ENCODE assay signal across 1 cellular context in the genomic region with DNA sequence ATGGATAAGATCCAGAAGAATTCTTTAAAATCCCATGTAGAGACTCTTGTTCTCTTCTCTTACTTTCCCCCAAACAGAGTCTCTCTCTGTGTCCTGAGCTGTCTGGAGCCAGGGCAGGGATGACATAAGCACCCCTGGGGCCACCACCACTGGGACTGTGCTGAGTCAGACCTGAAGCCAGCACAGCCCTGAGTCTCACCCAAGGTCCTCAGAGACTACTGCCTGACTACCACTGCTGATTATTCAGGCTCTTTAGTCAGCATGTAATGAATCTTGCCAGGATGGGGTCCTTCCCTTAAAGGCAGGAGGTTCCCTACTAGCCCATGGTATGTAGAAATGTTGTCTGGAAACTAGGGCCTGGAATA.
TF ChIP-seq lines count a peak whose summit lies in the region.

No MANE protein-coding gene starts in this region.

TF ChIP-seq in HepG2, 621 proteins besides CTCF, POLR2A, EP300 and RAD21:
- TF ChIP-seq, protein P1, sequence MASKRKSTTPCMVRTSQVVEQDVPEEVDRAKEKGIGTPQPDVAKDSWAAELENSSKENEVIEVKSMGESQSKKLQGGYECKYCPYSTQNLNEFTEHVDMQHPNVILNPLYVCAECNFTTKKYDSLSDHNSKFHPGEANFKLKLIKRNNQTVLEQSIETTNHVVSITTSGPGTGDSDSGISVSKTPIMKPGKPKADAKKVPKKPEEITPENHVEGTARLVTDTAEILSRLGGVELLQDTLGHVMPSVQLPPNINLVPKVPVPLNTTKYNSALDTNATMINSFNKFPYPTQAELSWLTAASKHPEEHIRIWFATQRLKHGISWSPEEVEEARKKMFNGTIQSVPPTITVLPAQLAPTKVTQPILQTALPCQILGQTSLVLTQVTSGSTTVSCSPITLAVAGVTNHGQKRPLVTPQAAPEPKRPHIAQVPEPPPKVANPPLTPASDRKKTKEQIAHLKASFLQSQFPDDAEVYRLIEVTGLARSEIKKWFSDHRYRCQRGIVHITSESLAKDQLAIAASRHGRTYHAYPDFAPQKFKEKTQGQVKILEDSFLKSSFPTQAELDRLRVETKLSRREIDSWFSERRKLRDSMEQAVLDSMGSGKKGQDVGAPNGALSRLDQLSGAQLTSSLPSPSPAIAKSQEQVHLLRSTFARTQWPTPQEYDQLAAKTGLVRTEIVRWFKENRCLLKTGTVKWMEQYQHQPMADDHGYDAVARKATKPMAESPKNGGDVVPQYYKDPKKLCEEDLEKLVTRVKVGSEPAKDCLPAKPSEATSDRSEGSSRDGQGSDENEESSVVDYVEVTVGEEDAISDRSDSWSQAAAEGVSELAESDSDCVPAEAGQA (IDR thresholded peaks at IDR 0.05; ENCODE audit: low read depth) = no peak
- TF ChIP-seq, protein P1 (CRISPR knock-in tag; IDR thresholded peaks at IDR 0.05; ENCODE audit: borderline replicate concordance) = no peak
- TF ChIP-seq ZNF713 (CRISPR knock-in tag; IDR thresholded peaks at IDR 0.05) = no peak
- no peak for TF ChIP-seq JDP2 (CRISPR knock-in tag; IDR thresholded peaks at IDR 0.05; ENCODE audit: borderline replicate concordance)
- TF ChIP-seq KLF13 (CRISPR knock-in tag; IDR thresholded peaks at IDR 0.05) = no peak
- no peak for TF ChIP-seq NFYC (CRISPR knock-in tag; IDR thresholded peaks at IDR 0.05)
- TF ChIP-seq CHD4 (IDR thresholded peaks at IDR 0.05; ENCODE audit: borderline replicate concordance, low read length) = no peak
- no peak for TF ChIP-seq POGZ (CRISPR knock-in tag; IDR thresholded peaks at IDR 0.05)
- TF ChIP-seq NFE2 (CRISPR knock-in tag; IDR thresholded peaks at IDR 0.05) = no peak
- TF ChIP-seq ARID2 (CRISPR knock-in tag; IDR thresholded peaks at IDR 0.05; ENCODE audit: borderline replicate concordance) = no peak
- no peak for TF ChIP-seq POLR2AphosphoS5 (IDR thresholded peaks at IDR 0.05; ENCODE audit: low read depth, low read length)
- TF ChIP-seq ZNF256 (CRISPR knock-in tag; conservative IDR thresholded peaks at IDR 0.05) = no peak
- no peak for TF ChIP-seq SPEN (CRISPR knock-in tag; IDR thresholded peaks at IDR 0.05; ENCODE audit: low read depth)
- TF ChIP-seq JUN (CRISPR knock-in tag; IDR thresholded peaks at IDR 0.05) = no peak
- TF ChIP-seq, protein P2, sequence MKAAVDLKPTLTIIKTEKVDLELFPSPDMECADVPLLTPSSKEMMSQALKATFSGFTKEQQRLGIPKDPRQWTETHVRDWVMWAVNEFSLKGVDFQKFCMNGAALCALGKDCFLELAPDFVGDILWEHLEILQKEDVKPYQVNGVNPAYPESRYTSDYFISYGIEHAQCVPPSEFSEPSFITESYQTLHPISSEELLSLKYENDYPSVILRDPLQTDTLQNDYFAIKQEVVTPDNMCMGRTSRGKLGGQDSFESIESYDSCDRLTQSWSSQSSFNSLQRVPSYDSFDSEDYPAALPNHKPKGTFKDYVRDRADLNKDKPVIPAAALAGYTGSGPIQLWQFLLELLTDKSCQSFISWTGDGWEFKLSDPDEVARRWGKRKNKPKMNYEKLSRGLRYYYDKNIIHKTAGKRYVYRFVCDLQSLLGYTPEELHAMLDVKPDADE (CRISPR knock-in tag; IDR thresholded peaks at IDR 0.05) = no peak
- TF ChIP-seq, protein P3, sequence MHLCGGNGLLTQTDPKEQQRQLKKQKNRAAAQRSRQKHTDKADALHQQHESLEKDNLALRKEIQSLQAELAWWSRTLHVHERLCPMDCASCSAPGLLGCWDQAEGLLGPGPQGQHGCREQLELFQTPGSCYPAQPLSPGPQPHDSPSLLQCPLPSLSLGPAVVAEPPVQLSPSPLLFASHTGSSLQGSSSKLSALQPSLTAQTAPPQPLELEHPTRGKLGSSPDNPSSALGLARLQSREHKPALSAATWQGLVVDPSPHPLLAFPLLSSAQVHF (CRISPR knock-in tag; IDR thresholded peaks at IDR 0.05) = no peak
- TF ChIP-seq THYN1 (CRISPR knock-in tag; IDR thresholded peaks at IDR 0.05; ENCODE audit: borderline replicate concordance, low read depth) = no peak
- TF ChIP-seq, protein P4, sequence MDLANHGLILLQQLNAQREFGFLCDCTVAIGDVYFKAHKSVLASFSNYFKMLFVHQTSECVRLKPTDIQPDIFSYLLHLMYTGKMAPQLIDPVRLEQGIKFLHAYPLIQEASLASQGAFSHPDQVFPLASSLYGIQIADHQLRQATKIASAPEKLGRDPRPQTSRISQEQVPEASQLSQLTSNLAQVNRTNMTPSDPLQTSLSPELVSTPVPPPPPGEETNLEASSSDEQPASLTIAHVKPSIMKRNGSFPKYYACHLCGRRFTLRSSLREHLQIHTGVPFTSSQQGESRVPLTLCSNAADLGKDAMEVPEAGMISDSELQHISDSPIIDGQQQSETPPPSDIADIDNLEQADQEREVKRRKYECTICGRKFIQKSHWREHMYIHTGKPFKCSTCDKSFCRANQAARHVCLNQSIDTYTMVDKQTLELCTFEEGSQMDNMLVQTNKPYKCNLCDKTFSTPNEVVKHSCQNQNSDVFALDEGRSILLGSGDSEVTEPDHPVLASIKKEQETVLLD (CRISPR knock-in tag; IDR thresholded peaks at IDR 0.05; ENCODE audit: low read depth) = no peak
- TF ChIP-seq ZKSCAN8 (CRISPR knock-in tag; IDR thresholded peaks at IDR 0.05; ENCODE audit: borderline replicate concordance) = no peak
- no peak for TF ChIP-seq ZNF354B (CRISPR knock-in tag; IDR thresholded peaks at IDR 0.05)
